In the genomic region with DNA sequence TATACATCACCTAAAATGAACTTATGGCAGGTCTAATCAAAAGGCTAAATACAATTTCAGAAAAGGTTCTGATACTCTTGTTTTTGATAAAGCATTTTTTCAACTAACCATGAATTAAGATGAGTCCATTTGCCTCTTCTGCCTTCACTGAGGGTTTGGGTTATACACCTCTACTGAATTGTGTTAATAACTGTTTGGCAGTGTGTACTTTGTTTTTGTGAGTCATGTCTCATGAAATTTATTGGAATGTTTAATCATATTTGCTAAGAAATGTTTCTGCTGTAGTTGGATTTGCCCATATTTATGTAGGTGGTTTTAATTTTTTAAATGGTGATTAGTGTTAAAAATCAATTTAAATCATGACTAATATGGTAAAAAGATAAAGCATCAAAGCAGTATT, we compare ENCODE assay signal across 19 cellular contexts.
DNase-seq lines count a peak whose midpoint lies in the region; ATAC-seq and TF ChIP-seq lines count a peak whose summit lies in the region.
"Had no signal": no experiment of that assay in that cellular context is flagged by ENCODE, and none has a peak within 500 bp of the region (broad histone marks: within the 10 kb centered on the region; RNA-seq: fewer than 3 reads in every experiment).

No MANE protein-coding gene starts in this region.

- TF ChIP-seq CTCF in AG10803 (conservative IDR thresholded peaks at IDR 0.05; ENCODE audit: low read length) (no peak), VCaP (conservative IDR thresholded peaks at IDR 0.05) (no peak), fibroblast of the aortic adventitia (IDR thresholded peaks at IDR 0.05; ENCODE audit: insufficient read depth, low read length) (no peak)

- DNase-seq in AG10803 (ENCODE audit: low read depth) (peak; percentile 8), HCEC 1CT (peak; percentile 39), fibroblast of the aortic adventitia (ENCODE audit: low read depth) (peak; percentile 23), GF-D8 (lab: John Stamatoyannopoulos, UW) (no peak)
- DNase-seq in stimulated activated CD4-positive, alpha-beta T cell treated with anti-CD3 and anti-CD28 coated beads, Interleukin-15, amount 100 ng/mL, for 24 hours, result no peak
- DNase-seq: ACHN; CD4-positive, CD25-positive, alpha-beta regulatory T cell; KBM-7; MM.1S; NCI-H2029; NCI-H446; NCI-H524 treated with DMSO at 0.1 percent for 48 hours; NCI-H774; SHP77 treated with DMSO at 0.1 percent for 48 hours; SW 1271 had no signal

- peak overlapping the region; percentile 23; the same call in 1 of the 2 replicates for H3K27ac ChIP-seq in VCaP
- H3K27ac ChIP-seq: RWPE1 had no signal

- ATAC-seq in HG02870 (IDR thresholded peaks at IDR 0.05; ENCODE audit: unreplicated experiment), result no peak
- ATAC-seq: GM12878 had no signal

- H3K4me3 ChIP-seq in AG10803 (ENCODE audit: low read length) (no peak overlapping the region), fibroblast of the aortic adventitia (ENCODE audit: low read depth, low read length) (no peak overlapping the region)
- H3K4me3 ChIP-seq: GM12878 had no signal

Comparison
In these comparisons a context has a peak if more than half of its experiments do, and no peak if none do; other contexts are left out.
1. DNase-seq: peak in AG10803 (single experiment), HCEC 1CT (single experiment) and fibroblast of the aortic adventitia (single experiment); none in stimulated activated CD4-positive, alpha-beta T cell treated with anti-CD3 and anti-CD28 coated beads, Interleukin-15, amount 100 ng/mL, for 24 hours (single experiment) and GF-D8 (single experiment).